In the genomic region with DNA sequence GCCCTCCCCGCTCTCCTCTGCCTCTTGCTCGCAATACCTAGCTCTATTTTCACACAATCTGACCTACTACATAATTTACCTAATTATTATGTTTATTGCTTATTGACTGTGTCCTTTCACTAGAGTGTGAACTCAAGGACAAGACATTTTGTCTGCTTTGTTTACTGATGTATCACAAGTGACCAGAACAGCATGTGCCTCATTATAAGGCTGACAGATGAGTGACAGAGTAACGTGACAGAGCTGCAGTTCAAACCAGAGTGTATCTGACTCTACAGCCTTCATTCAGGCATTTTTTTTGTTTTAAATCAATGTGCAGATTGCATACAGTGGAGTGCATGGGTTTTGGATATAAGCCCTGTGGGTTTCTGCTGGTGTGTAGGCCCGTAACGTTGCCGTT, we compare ENCODE assay signal across 23 cellular contexts.
"Had no signal": no experiment of that assay in that cellular context is flagged by ENCODE, and none has a peak within 500 bp of the region (broad histone marks: within the 10 kb centered on the region; RNA-seq: fewer than 3 reads in every experiment).

No MANE protein-coding gene starts in this region.

- H3K4me3 ChIP-seq: cardiac muscle cell, esophagus squamous epithelium, hepatocyte, suprapubic skin, transverse colon, uterus had no signal

- H3K4me2 ChIP-seq: hepatocyte had no signal

- H3K27ac ChIP-seq: cardiac muscle cell, esophagus squamous epithelium, hepatocyte, suprapubic skin, transverse colon, uterus, WERI-Rb-1 had no signal

- H3K4me3 Mint-ChIP-seq: activated CD4-positive, alpha-beta memory T cell treated with anti-CD3 and anti-CD28 coated beads, Interleukin-2, amount 10 ng/mL, durations not matched to agents 7 days and 5 days; activated CD8-positive, alpha-beta memory T cell treated with anti-CD3 and anti-CD28 coated beads, Interleukin-2, amount 10 ng/mL, durations not matched to agents 7 days and 5 days; natural killer cell; stimulated activated naive CD8-positive, alpha-beta T cell treated with anti-CD3 and anti-CD28 coated beads, Interleukin-15, amount 100 ng/mL, for 72 hours; T-helper 1 cell treated with Interleukin-12 subunit alpha and Interleukin-12 subunit beta and Interleukin-4 antibody, amounts not matched to agents 30 μg/mL and 1 μg/mL, for 36 hours had no signal

- H3K9me3 Mint-ChIP-seq: activated CD4-positive, alpha-beta memory T cell treated with anti-CD3 and anti-CD28 coated beads, Interleukin-2, amount 10 ng/mL, durations not matched to agents 7 days and 5 days; natural killer cell; T-helper 1 cell treated with Interleukin-12 subunit alpha and Interleukin-12 subunit beta and Interleukin-4 antibody, amounts not matched to agents 30 μg/mL and 1 μg/mL, for 36 hours had no signal

- H3K9me3 ChIP-seq: esophagus squamous epithelium, suprapubic skin, transverse colon, uterus had no signal

- H3K27ac Mint-ChIP-seq: activated CD4-positive, alpha-beta memory T cell treated with anti-CD3 and anti-CD28 coated beads, Interleukin-2, amount 10 ng/mL, durations not matched to agents 7 days and 5 days; activated CD8-positive, alpha-beta memory T cell treated with anti-CD3 and anti-CD28 coated beads, Interleukin-2, amount 10 ng/mL, durations not matched to agents 7 days and 5 days had no signal

- H3K36me3 Mint-ChIP-seq: natural killer cell had no signal

- H2AFZ ChIP-seq: hepatocyte had no signal

- H3K27me3 ChIP-seq: cardiac muscle cell, esophagus squamous epithelium, hepatocyte, suprapubic skin, transverse colon, uterus had no signal

- H3K36me3 ChIP-seq: cardiac muscle cell, suprapubic skin, transverse colon, uterus, WERI-Rb-1 had no signal

- H3K4me1 ChIP-seq: uterus had no signal

- DNase-seq: activated CD4-positive, alpha-beta memory T cell treated with anti-CD3 and anti-CD28 coated beads, Interleukin-2, amount 10 ng/mL, durations not matched to agents 7 days and 5 days; activated CD4-positive, alpha-beta T cell treated with anti-CD3 and anti-CD28 coated beads for 1 hour; activated CD8-positive, alpha-beta memory T cell treated with anti-CD3 and anti-CD28 coated beads, Interleukin-2, amount 10 ng/mL, durations not matched to agents 7 days and 5 days; activated effector memory CD4-positive, alpha-beta T cell treated with Interleukin-2 at 50 U/mL for 16 hours; activated T-cell treated with anti-CD3 and anti-CD28 coated beads, Interleukin-2, amount 50 U/mL, for 1 hour; amniotic stem cell; dermis blood vessel endothelial cell; effector memory CD4-positive, alpha-beta T cell; esophagus squamous epithelium; mesendoderm; natural killer cell; retina; stimulated activated CD4-positive, alpha-beta T cell treated with anti-CD3 and anti-CD28 coated beads, Interleukin-12 subunit alpha, Interleukin-12 subunit beta, amount 100 ng/mL, for 4 hours; stimulated activated CD4-positive, alpha-beta T cell treated with anti-CD3 and anti-CD28 coated beads, Interleukin-1b, Interleukin-23, amount 100 ng/mL, for 48 hours; stimulated activated naive CD8-positive, alpha-beta T cell treated with anti-CD3 and anti-CD28 coated beads, Interleukin-15, amount 100 ng/mL, for 72 hours; transverse colon; uterus; WERI-Rb-1 had no signal

- H3K27me3 Mint-ChIP-seq: activated CD4-positive, alpha-beta memory T cell treated with anti-CD3 and anti-CD28 coated beads, Interleukin-2, amount 10 ng/mL, durations not matched to agents 7 days and 5 days; activated CD8-positive, alpha-beta memory T cell treated with anti-CD3 and anti-CD28 coated beads, Interleukin-2, amount 10 ng/mL, durations not matched to agents 7 days and 5 days; stimulated activated naive CD8-positive, alpha-beta T cell treated with anti-CD3 and anti-CD28 coated beads, Interleukin-15, amount 100 ng/mL, for 72 hours had no signal

- ATAC-seq: activated CD8-positive, alpha-beta memory T cell treated with anti-CD3 and anti-CD28 coated beads, Interleukin-2, amount 10 ng/mL, durations not matched to agents 7 days and 5 days; activated naive CD4-positive, alpha-beta T cell treated with anti-CD3 and anti-CD28 coated beads, Interleukin-2, amount 50 U/mL, for 72 hours; natural killer cell; stimulated activated naive CD8-positive, alpha-beta T cell treated with anti-CD3 and anti-CD28 coated beads, Interleukin-15, amount 100 ng/mL, for 72 hours had no signal
